Comparison of ENCODE assay signal across 1 cellular context in genomic region chr2:27353762-27354596, GRCh38.
TF ChIP-seq lines count a peak whose summit lies in the region.

No MANE protein-coding gene starts in this region.

TF ChIP-seq in K562, 482 proteins besides CTCF, POLR2A, EP300 and RAD21 (continued from another document):
- TF ChIP-seq MGA (IDR thresholded peaks at IDR 0.05) (peak; percentile 56), NCOA1 (IDR thresholded peaks at IDR 0.05; ENCODE audit: low read depth) (0 out of 2 replicates have a peak, but pooled peaks have one; percentile 32), ZNF584 (CRISPR knock-in tag; IDR thresholded peaks at IDR 0.05; ENCODE audit: low read depth) (no peak), CBFA2T3 (IDR thresholded peaks at IDR 0.05) (no peak; the same call in 1 of the 2 replicates), DPF2 (IDR thresholded peaks at IDR 0.05) (peak; percentile 90), MYC (IDR thresholded peaks at IDR 0.05; ENCODE audit: low read depth, low read length) (0 out of 2 replicates have a peak, but pooled peaks have one; percentile 14), MYC (CRISPR knock-in tag; IDR thresholded peaks at IDR 0.05; ENCODE audit: borderline replicate concordance, low read depth) (no peak), NR4A1 (CRISPR knock-in tag; IDR thresholded peaks at IDR 0.05) (no peak), NR4A1 (tag; IDR thresholded peaks at IDR 0.05) (no peak), GTF2F1 (IDR thresholded peaks at IDR 0.05; ENCODE audit: low read depth, low read length) (no peak), MLLT1 (IDR thresholded peaks at IDR 0.05) (peak in 1 of 2 experiments; percentile 58; a peak in 1 of 4 replicates), NONO (IDR thresholded peaks at IDR 0.05; ENCODE audit: low read depth in 2 of 2, low read length in 1 of 2) (no peak), JUND (IDR thresholded peaks at IDR 0.05; ENCODE audit: borderline replicate concordance, low read depth, low read length) (no peak), JUND (tag; IDR thresholded peaks at IDR 0.05; ENCODE audit: borderline replicate concordance, low read depth, low read length) (peak; percentile 30; the same call in 1 of the 3 replicates), ZNF79 (CRISPR knock-in tag; IDR thresholded peaks at IDR 0.05; ENCODE audit: low read depth) (no peak), FOSL1 (tag; conservative IDR thresholded peaks at IDR 0.05) (peak; percentile 52), SMARCA4 (IDR thresholded peaks at IDR 0.05) (peak; percentile 84), ZNF592 (IDR thresholded peaks at IDR 0.05) (peak; percentile 72; the same call in 1 of the 2 replicates), HNRNPLL (IDR thresholded peaks at IDR 0.05; ENCODE audit: low read depth, low read length, poor library complexity, severe bottlenecking) (peak; percentile 37), C11orf30 (IDR thresholded peaks at IDR 0.05; ENCODE audit: low read depth) (peak; percentile 80), MEIS2 (IDR thresholded peaks at IDR 0.05; ENCODE audit: partially characterized antibody) (peak; percentile 11), ZNF707 (CRISPR knock-in tag; conservative IDR thresholded peaks at IDR 0.05) (no peak), MAFF (IDR thresholded peaks at IDR 0.05; ENCODE audit: low read length) (peak; percentile 74), CREB3L1 (IDR thresholded peaks at IDR 0.05; ENCODE audit: borderline replicate concordance, low read depth) (peak; percentile 61; the same call in 1 of the 2 replicates), POU5F1 (IDR thresholded peaks at IDR 0.05; ENCODE audit: borderline replicate concordance, low read depth, low read length, partially characterized antibody) (no peak), THRA (IDR thresholded peaks at IDR 0.05) (peak; percentile 40; the same call in 1 of the 2 replicates), ZNF354B (CRISPR knock-in tag; IDR thresholded peaks at IDR 0.05) (no peak), TRIM24 (IDR thresholded peaks at IDR 0.05) (peak in 1 of 2 experiments; percentile 40; a peak in 1 of 4 replicates), SRSF7 (optimal IDR thresholded peaks at IDR 0.05; ENCODE audit: low read depth, low read length) (no peak), BACH1 (tag; IDR thresholded peaks at IDR 0.05) (0 out of 2 replicates have a peak, but pooled peaks have one; percentile 29), ATF1 (CRISPR knock-in tag; IDR thresholded peaks at IDR 0.05) (no peak), ATF1 (tag; IDR thresholded peaks at IDR 0.05) (peak; percentile 44; the same call in 1 of the 2 replicates), NCOR1 (IDR thresholded peaks at IDR 0.05) (no peak)
